ENCODE assay signal across 8 cellular contexts in genomic region chr17:30921544-30922196, GRCh38. TPM values are rescaled to one million over a fixed set of nuclear protein-coding genes. Genes with fewer than 3 reads are reported as not detected.
DNase-seq lines count a peak whose midpoint lies in the region; ATAC-seq and TF ChIP-seq lines count a peak whose summit lies in the region.

A gene with protein sequence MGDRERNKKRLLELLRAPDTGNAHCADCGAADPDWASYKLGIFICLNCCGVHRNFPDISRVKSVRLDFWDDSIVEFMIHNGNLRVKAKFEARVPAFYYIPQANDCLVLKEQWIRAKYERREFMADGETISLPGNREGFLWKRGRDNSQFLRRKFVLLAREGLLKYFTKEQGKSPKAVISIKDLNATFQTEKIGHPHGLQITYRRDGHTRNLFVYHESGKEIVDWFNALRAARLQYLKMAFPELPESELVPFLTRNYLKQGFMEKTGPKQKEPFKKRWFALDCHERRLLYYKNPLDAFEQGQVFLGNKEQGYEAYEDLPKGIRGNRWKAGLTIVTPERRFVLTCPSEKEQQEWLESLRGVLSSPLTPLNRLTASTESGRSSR (plus strand): TSS chr17:30921945. CDS start chr17:30922015, 70 bp downstream.

- H3K27me3 Mint-ChIP-seq in activated T-cell treated with anti-CD3 and anti-CD28 coated beads, Interleukin-2, amount 50 U/mL, for 72 hours (ENCODE audit: low read depth), result peaks cover 43% of the 10 kb centered on the region

- H3K27ac Mint-ChIP-seq in activated T-cell treated with anti-CD3 and anti-CD28 coated beads, Interleukin-2, amount 50 U/mL, for 72 hours, result no peak within 1 kb of the TSS

- ATAC-seq in activated T-cell treated with anti-CD3 and anti-CD28 coated beads, Interleukin-2, amount 50 U/mL, for 72 hours (replicated peaks in 1 of 2), result peak; percentile 48 to 64
- ATAC-seq in HG02938 (IDR thresholded peaks at IDR 0.05; ENCODE audit: unreplicated experiment) (no peak), GM21528 (IDR thresholded peaks at IDR 0.05; ENCODE audit: low FRiP score, unreplicated experiment) (no peak)

- peaks cover 21% of the 10 kb centered on the region for H3K4me1 Mint-ChIP-seq in activated T-cell treated with anti-CD3 and anti-CD28 coated beads, Interleukin-2, amount 50 U/mL, for 72 hours (ENCODE audit: low read depth)

- H3K36me3 Mint-ChIP-seq in activated T-cell treated with anti-CD3 and anti-CD28 coated beads, Interleukin-2, amount 50 U/mL, for 72 hours (ENCODE audit: insufficient read depth in 2 of 2), result no peaks in the 10 kb centered on the region

- H3K79me2 ChIP-seq in osteoblast (ENCODE audit: insufficient read depth, low read length), result no peaks in the 10 kb centered on the region

- H3K4me2 ChIP-seq in osteoblast (ENCODE audit: insufficient read depth, low read length), result peak within 1 kb of the TSS; percentile 72

- H3K27ac ChIP-seq in cardiac muscle cell (no peak within 1 kb of the TSS), osteoblast (ENCODE audit: low read depth, low read length) (no peak within 1 kb of the TSS)

- no peaks in the 10 kb centered on the region for H3K36me3 ChIP-seq in cardiac muscle cell
- no peaks in the 10 kb centered on the region for H3K36me3 ChIP-seq in osteoblast (ENCODE audit: insufficient read depth, low read length)

- TF ChIP-seq CTCF in cardiac muscle cell (IDR thresholded peaks at IDR 0.05; ENCODE audit: low read depth, low read length) (no peak), osteoblast (IDR thresholded peaks at IDR 0.05; ENCODE audit: extremely low read depth, low read depth, low read length) (no peak)

- H3K9me3 ChIP-seq in cardiac muscle cell (ENCODE audit: low read depth) (no peaks in the 10 kb centered on the region), osteoblast (ENCODE audit: low read depth, low read length) (no peaks in the 10 kb centered on the region)

- H3K9me3 Mint-ChIP-seq in activated T-cell treated with anti-CD3 and anti-CD28 coated beads, Interleukin-2, amount 50 U/mL, for 72 hours, result no peaks in the 10 kb centered on the region

- H3K4me3 ChIP-seq in cardiac muscle cell (peak within 1 kb of the TSS; percentile 45), osteoblast (ENCODE audit: insufficient read depth, low read length) (peak within 1 kb of the TSS; percentile 62)

- peaks cover 80% of the 10 kb centered on the region for H3K27me3 ChIP-seq in cardiac muscle cell
- H3K27me3 ChIP-seq in osteoblast (ENCODE audit: insufficient read depth, low read length), result peaks cover 48% of the 10 kb centered on the region

- H3K4me3 Mint-ChIP-seq in activated T-cell treated with anti-CD3 and anti-CD28 coated beads, Interleukin-2, amount 50 U/mL, for 72 hours, result peak within 1 kb of the TSS; percentile 74 to 83

- DNase-seq in D341Med (ENCODE audit: low spot score), result peak; percentile 77
- DNase-seq in HuH-7.5 (ENCODE audit: low spot score), result peak; percentile 41
- DNase-seq in activated T-cell treated with anti-CD3 and anti-CD28 coated beads, Interleukin-2, amount 50 U/mL, for 72 hours, result peak in 1 of 2 donors; percentile 13
- DNase-seq in cardiac muscle cell (ENCODE audit: low read depth in 1 of 2, low spot score in 1 of 2), result peak; percentile 11 to 65
- peak; percentile 73 for DNase-seq in osteoblast (ENCODE audit: insufficient read length, low spot score, missing footprints)
- no peak for DNase-seq in DMS79 treated with DMSO at 0.1 percent for 48 hours (lab: John Stamatoyannopoulos, UW)

- H4K20me1 ChIP-seq in osteoblast (ENCODE audit: insufficient read depth, low read length), result no peaks in the 10 kb centered on the region

- no peaks in the 10 kb centered on the region for H3K4me1 ChIP-seq in cardiac muscle cell (ENCODE audit: low read depth)
- peaks cover 3% of the 10 kb centered on the region for H3K4me1 ChIP-seq in osteoblast (ENCODE audit: insufficient read depth, low read length)

- peak within 1 kb of the TSS; percentile 51 for H2AFZ ChIP-seq in osteoblast (ENCODE audit: low read length)

RNA-seq across cellular contexts. Expression of the gene that starts here (rescaled TPM):
- total RNA-seq in activated T-cell treated with anti-CD3 and anti-CD28 coated beads, Interleukin-2, amount 50 U/mL, for 72 hours, result 1 to 10 TPM; 1.5 to 1.8 TPM
- total RNA-seq in cardiac muscle cell (0.11 and 1.0 TPM in 2 replicates), osteoblast (0.29 and 0.72 TPM in 2 replicates)
- polyA plus RNA-seq in cardiac muscle cell, result 0.24 and 0.71 TPM in 2 replicates

Comparison
In these comparisons a context has a peak if more than half of its experiments do, and no peak if none do; other contexts are left out.
1. Peak in DNase-seq, H3K4me3 ChIP-seq and H3K4me2 ChIP-seq in osteoblast; RNA of the gene not detected or under 1 TPM.
2. ATAC-seq: peak in activated T-cell treated with anti-CD3 and anti-CD28 coated beads, Interleukin-2, amount 50 U/mL, for 72 hours (2 of 2); none in HG02938 (single experiment) and GM21528 (single experiment).